Comparison of ENCODE assay signal across 10 cellular contexts in the genomic region with DNA sequence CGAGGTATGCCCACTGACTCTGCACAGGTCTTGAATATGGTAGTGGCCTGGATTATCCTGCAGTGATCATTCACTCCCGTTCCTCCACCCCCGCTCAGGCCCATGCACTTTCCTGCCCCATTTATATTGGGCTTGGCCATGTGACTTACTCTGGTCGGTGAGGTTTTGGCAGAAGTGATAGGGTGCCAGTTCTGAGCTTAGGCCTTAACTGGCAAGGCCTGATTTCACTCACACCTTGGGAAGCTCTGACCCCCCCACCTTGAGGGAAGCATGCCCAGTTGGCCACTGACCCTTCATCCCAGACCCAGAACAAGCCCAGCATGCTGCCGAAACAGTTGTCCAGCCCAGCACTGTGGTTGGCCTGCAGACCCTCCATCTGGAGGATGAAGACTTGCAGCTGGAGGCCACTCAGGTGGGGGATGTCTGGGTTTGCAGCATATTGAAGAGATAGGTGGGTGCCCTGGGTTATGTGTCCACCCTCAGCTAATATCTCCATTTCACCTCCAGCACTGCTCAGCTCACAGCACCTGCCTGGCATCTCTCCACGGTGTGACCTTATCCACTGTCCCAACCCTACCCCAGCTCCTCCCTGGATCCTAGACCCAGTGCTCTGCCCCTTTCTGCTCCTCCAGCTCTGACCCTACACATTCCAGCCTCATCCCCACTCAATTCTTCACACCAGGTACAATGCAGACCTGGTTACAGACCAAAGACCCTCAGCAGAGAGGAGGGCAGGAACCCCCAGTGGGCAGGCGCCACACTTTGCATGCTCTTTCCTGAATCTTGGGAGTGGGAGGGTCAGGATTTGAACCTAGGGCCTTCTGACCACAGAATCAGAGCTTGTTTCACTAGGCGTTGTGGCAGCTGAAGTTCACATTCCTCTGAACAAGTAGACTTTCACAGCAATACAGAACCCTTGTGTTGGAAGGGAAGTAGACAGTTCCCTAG.
DNase-seq lines count a peak whose midpoint lies in the region; ATAC-seq lines count a peak whose summit lies in the region.
"Had no signal": no experiment of that assay in that cellular context is flagged by ENCODE, and none has a peak within 500 bp of the region (broad histone marks: within the 10 kb centered on the region; RNA-seq: fewer than 3 reads in every experiment).

No MANE protein-coding gene starts in this region.

- peaks cover 18% of the 10 kb centered on the region for H3K36me3 Mint-ChIP-seq in activated naive CD8-positive, alpha-beta T cell treated with anti-CD3 and anti-CD28 coated beads, Interleukin-2, amount 50 U/mL, for 24 hours (ENCODE audit: low read depth)

- ATAC-seq in activated naive CD8-positive, alpha-beta T cell treated with anti-CD3 and anti-CD28 coated beads, Interleukin-2, amount 50 U/mL, for 24 hours: peak; percentile 75
- ATAC-seq in stimulated activated naive CD8-positive, alpha-beta T cell treated with anti-CD3 and anti-CD28 coated beads, Interleukin-15, Interleukin-2, amounts not matched to agents 100 U/mL and 50 U/mL, for 24 hours: peak; percentile 75
- ATAC-seq in HG02759 (IDR thresholded peaks at IDR 0.05; ENCODE audit: unreplicated experiment) (no peak), GM19023 (IDR thresholded peaks at IDR 0.05; ENCODE audit: unreplicated experiment) (no peak)

- peaks cover 42% of the 10 kb centered on the region for H3K9me3 Mint-ChIP-seq in activated naive CD8-positive, alpha-beta T cell treated with anti-CD3 and anti-CD28 coated beads, Interleukin-2, amount 50 U/mL, for 24 hours

- peak; percentile 30 for DNase-seq in activated T-cell treated with anti-CD3 and anti-CD28 coated beads for 48 hours (ENCODE audit: low read depth)
- no peak for DNase-seq in activated T-cell treated with anti-CD3 and anti-CD28 coated beads, Interleukin-2, amount 50 U/mL, for 1 hour
- DNase-seq in RPMI8226: peak; percentile 62
- peak; percentile 32 for DNase-seq in activated naive CD8-positive, alpha-beta T cell treated with anti-CD3 and anti-CD28 coated beads, Interleukin-2, amount 50 U/mL, for 24 hours
- peak; percentile 39 for DNase-seq in stimulated activated naive CD8-positive, alpha-beta T cell treated with anti-CD3 and anti-CD28 coated beads, Interleukin-15, Interleukin-2, amounts not matched to agents 100 U/mL and 50 U/mL, for 24 hours
- no peak for DNase-seq in D341Med (ENCODE audit: low spot score)
- DNase-seq: retina, stomach had no signal

- peak overlapping the region; percentile 28 for H3K4me3 Mint-ChIP-seq in activated naive CD8-positive, alpha-beta T cell treated with anti-CD3 and anti-CD28 coated beads, Interleukin-2, amount 50 U/mL, for 24 hours

- H3K27me3 Mint-ChIP-seq in activated naive CD8-positive, alpha-beta T cell treated with anti-CD3 and anti-CD28 coated beads, Interleukin-2, amount 50 U/mL, for 24 hours: no peaks in the 10 kb centered on the region

- H3K27ac Mint-ChIP-seq in activated naive CD8-positive, alpha-beta T cell treated with anti-CD3 and anti-CD28 coated beads, Interleukin-2, amount 50 U/mL, for 24 hours: peak overlapping the region; percentile 82

- H3K4me1 Mint-ChIP-seq in activated naive CD8-positive, alpha-beta T cell treated with anti-CD3 and anti-CD28 coated beads, Interleukin-2, amount 50 U/mL, for 24 hours: peaks cover 20% of the 10 kb centered on the region

Comparison
In these comparisons a context has a peak if more than half of its experiments do, and no peak if none do; other contexts are left out.
1. DNase-seq: peak in activated T-cell treated with anti-CD3 and anti-CD28 coated beads for 48 hours (single experiment), RPMI8226 (single experiment), activated naive CD8-positive, alpha-beta T cell treated with anti-CD3 and anti-CD28 coated beads, Interleukin-2, amount 50 U/mL, for 24 hours (single experiment) and stimulated activated naive CD8-positive, alpha-beta T cell treated with anti-CD3 and anti-CD28 coated beads, Interleukin-15, Interleukin-2, amounts not matched to agents 100 U/mL and 50 U/mL, for 24 hours (single experiment); none in activated T-cell treated with anti-CD3 and anti-CD28 coated beads, Interleukin-2, amount 50 U/mL, for 1 hour (single experiment) and D341Med (single experiment).
2. ATAC-seq: peak in activated naive CD8-positive, alpha-beta T cell treated with anti-CD3 and anti-CD28 coated beads, Interleukin-2, amount 50 U/mL, for 24 hours (single experiment) and stimulated activated naive CD8-positive, alpha-beta T cell treated with anti-CD3 and anti-CD28 coated beads, Interleukin-15, Interleukin-2, amounts not matched to agents 100 U/mL and 50 U/mL, for 24 hours (single experiment); none in HG02759 (single experiment) and GM19023 (single experiment).